Comparison of ENCODE assay signal across 1 cellular context in genomic region chr1:223007250-223007649, GRCh38.
A peak's percentile ranks its signal among the peaks of the same experiment; 100 is the strongest.
TF ChIP-seq lines count a peak whose summit lies in the region.

No MANE protein-coding gene starts in this region.

TF ChIP-seq in HepG2, 621 proteins besides CTCF, POLR2A, EP300 and RAD21 (continued from another document and continues in another):
- TF ChIP-seq KIAA2018 (CRISPR knock-in tag; IDR thresholded peaks at IDR 0.05; ENCODE audit: borderline replicate concordance) = no peak
- no peak for TF ChIP-seq ZSCAN9 (CRISPR knock-in tag; IDR thresholded peaks at IDR 0.05; ENCODE audit: borderline replicate concordance)
- peak; percentile 47; the same call in 1 of the 2 replicates for TF ChIP-seq ZNF646 (CRISPR knock-in tag; IDR thresholded peaks at IDR 0.05)
- TF ChIP-seq ZFX (CRISPR knock-in tag; IDR thresholded peaks at IDR 0.05; ENCODE audit: low read depth) = no peak
- TF ChIP-seq ZNF724P (CRISPR knock-in tag; IDR thresholded peaks at IDR 0.05; ENCODE audit: borderline replicate concordance) = no peak
- peak; percentile 60; the same call in 1 of the 2 replicates for TF ChIP-seq ZBTB33 (CRISPR knock-in tag; IDR thresholded peaks at IDR 0.05)
- TF ChIP-seq RFXANK (CRISPR knock-in tag; IDR thresholded peaks at IDR 0.05) = no peak
- no peak for TF ChIP-seq ZNF776 (CRISPR knock-in tag; IDR thresholded peaks at IDR 0.05)
- peak; percentile 59 for TF ChIP-seq ZMYM4 (CRISPR knock-in tag; IDR thresholded peaks at IDR 0.05)
- TF ChIP-seq ZNF318 (CRISPR knock-in tag; IDR thresholded peaks at IDR 0.05) = no peak
- TF ChIP-seq ZNF841 (CRISPR knock-in tag; IDR thresholded peaks at IDR 0.05; ENCODE audit: borderline replicate concordance) = no peak
- TF ChIP-seq FOXA1 (IDR thresholded peaks at IDR 0.05) = no peak
- TF ChIP-seq FOXA1 (CRISPR knock-in tag; IDR thresholded peaks at IDR 0.05) = 0 out of 2 replicates have a peak, but pooled peaks have one; percentile 14
- no peak for TF ChIP-seq ZNF274 (CRISPR knock-in tag; IDR thresholded peaks at IDR 0.05)
- no peak for TF ChIP-seq GATAD2A (CRISPR knock-in tag; IDR thresholded peaks at IDR 0.05)
- no peak for TF ChIP-seq MTA3 (CRISPR knock-in tag; IDR thresholded peaks at IDR 0.05)
- TF ChIP-seq FOXP4 (CRISPR knock-in tag; IDR thresholded peaks at IDR 0.05) = peak; percentile 46
- no peak for TF ChIP-seq RBFOX2 (IDR thresholded peaks at IDR 0.05; ENCODE audit: low read depth, low read length)
